In genomic region chr17:19656336-19656735, GRCh38 we compare ENCODE assay signal across 1 cellular context.
TF ChIP-seq lines count a peak whose summit lies in the region.

No MANE protein-coding gene starts in this region.

TF ChIP-seq in liver, 16 proteins besides CTCF, POLR2A, EP300 and RAD21 (continued from another document):
- peak; percentile 14 for TF ChIP-seq REST (IDR thresholded peaks at IDR 0.05)
- no peak for TF ChIP-seq GABPA (IDR thresholded peaks at IDR 0.05 in 1 of 2, conservative IDR thresholded peaks at IDR 0.05 in 1 of 2)
- TF ChIP-seq HNF4A (conservative IDR thresholded peaks at IDR 0.05) = peak; percentile 98 to 99
- TF ChIP-seq FOXA1 (IDR thresholded peaks at IDR 0.05) = peak; percentile 32
- TF ChIP-seq MAX (IDR thresholded peaks at IDR 0.05) = peak; percentile 72
- TF ChIP-seq SP1 (IDR thresholded peaks at IDR 0.05) = peak; percentile 68
